In genomic region chr1:39204441-39205081, GRCh38 we compare ENCODE assay signal across 8 cellular contexts. TPM values are rescaled to one million over a fixed set of nuclear protein-coding genes. Genes with fewer than 3 reads are reported as not detected.
DNase-seq lines count a peak whose midpoint lies in the region; ATAC-seq and TF ChIP-seq lines count a peak whose summit lies in the region.

MACF1 (plus strand) TSS chr1:39204695; CDS start chr1:39205023, 328 bp downstream.

- H3K9ac ChIP-seq in muscle layer of colon (ENCODE audit: low read length): peak within 1 kb of the TSS; percentile 85

- TF ChIP-seq CTCF in GM06990 (IDR thresholded peaks at IDR 0.05; ENCODE audit: insufficient read depth, low read length, poor library complexity, severe bottlenecking) (no peak), esophagus squamous epithelium (IDR thresholded peaks at IDR 0.05) (peak in 4 of 6 experiments; percentile 37 to 48 (median 42)), transverse colon (IDR thresholded peaks at IDR 0.05) (peak; percentile 31 to 61 (median 41))

- H3K36me3 ChIP-seq in GM06990 (ENCODE audit: control insufficient read depth, insufficient read depth, low read length) (no peaks in the 10 kb centered on the region), esophagus squamous epithelium (no peaks in the 10 kb centered on the region), muscle layer of colon (ENCODE audit: insufficient read depth, low read length) (no peaks in the 10 kb centered on the region), transverse colon (no peaks in the 10 kb centered on the region)

- WGBS in esophagus squamous epithelium, 2 donors: 26 to 34% methylated on average over 8 of the region's 9 CpGs
- 40 to 43% methylated on average over 7 to 9 of the region's 9 CpGs for WGBS in transverse colon (ENCODE audit: low coverage in 1 of 2), 2 donors

- H3K27me3 ChIP-seq in GM06990 (replicated peaks; ENCODE audit: control insufficient read depth, insufficient read depth, low read length): no peaks in the 10 kb centered on the region
- H3K27me3 ChIP-seq in esophagus squamous epithelium: no peaks in the 10 kb centered on the region
- H3K27me3 ChIP-seq in muscle layer of colon (ENCODE audit: control insufficient read depth in 1 of 2, insufficient read depth in 2 of 2, low read length in 2 of 2): no peaks in the 10 kb centered on the region
- H3K27me3 ChIP-seq in transverse colon: no peaks in the 10 kb centered on the region

- TF ChIP-seq EP300 in transverse colon (IDR thresholded peaks at IDR 0.05; ENCODE audit: low read depth): no peak

- H3K9me3 ChIP-seq in esophagus squamous epithelium (no peaks in the 10 kb centered on the region), muscle layer of colon (ENCODE audit: low read length) (no peaks in the 10 kb centered on the region), transverse colon (no peaks in the 10 kb centered on the region)

- TF ChIP-seq POLR2A in esophagus squamous epithelium (IDR thresholded peaks at IDR 0.05) (peak in 1 of 4 donors; percentile 14), transverse colon (IDR thresholded peaks at IDR 0.05) (peak; percentile 35)

- in situ Hi-C loops in transverse colon (cut with MboI; ENCODE audit: low pct_ligation_motif_present in 1 of 4, low pct_unique_long_range_greater_than_20kb in 1 of 4, low sequenced_read_pairs in 3 of 4): no loop called here

- H3K4me3 ChIP-seq in GM06990 (replicated peaks; ENCODE audit: low read depth, low read length) (peak within 1 kb of the TSS; percentile 43), esophagus squamous epithelium (peak within 1 kb of the TSS; percentile 10 to 59 (median 32)), muscle layer of colon (ENCODE audit: low read depth in 1 of 2, low read length in 2 of 2) (peak within 1 kb of the TSS; percentile 43 to 67), transverse colon (peak within 1 kb of the TSS; percentile 13 to 41 (median 24))

- H3K27ac ChIP-seq in esophagus squamous epithelium (peak within 1 kb of the TSS; percentile 79 to 92 (median 88)), muscle layer of colon (ENCODE audit: low read depth, low read length) (peak within 1 kb of the TSS; percentile 92), transverse colon (peak within 1 kb of the TSS; percentile 87 to 94 (median 89))

- ATAC-seq in GM21528 (IDR thresholded peaks at IDR 0.05; ENCODE audit: low FRiP score, unreplicated experiment): no peak

- no peak for DNase-seq in GM06990 (ENCODE audit: extremely low read depth, insufficient read length)
- peak; percentile 73 for DNase-seq in MV-4-11 (lab: John Stamatoyannopoulos, UW)
- peak; percentile 22 for DNase-seq in activated T-cell treated with anti-CD3 and anti-CD28 coated beads for 24 hours (ENCODE audit: low read depth)
- no peak for DNase-seq in esophagus squamous epithelium (lab: John Stamatoyannopoulos, UW)
- peak; percentile 55 for DNase-seq in transverse colon
- DNase-seq in NCI-H69 (lab: John Stamatoyannopoulos, UW): no peak

- intact Hi-C loops in esophagus squamous epithelium (cut with DNase I) (no loop called here), transverse colon (cut with DNase I; ENCODE audit: low total_unique reads) (no loop called here)

- peaks cover 0 to 36% (median 8%) of the 10 kb centered on the region in 3 donors for H3K4me1 ChIP-seq in esophagus squamous epithelium
- H3K4me1 ChIP-seq in muscle layer of colon (ENCODE audit: insufficient read depth, low read length): peaks cover 30% of the 10 kb centered on the region
- peaks cover 4 to 42% (median 11%) of the 10 kb centered on the region in 4 donors for H3K4me1 ChIP-seq in transverse colon

RNA-seq across cellular contexts. Expression of gene MACF1, which starts in this region (rescaled TPM):
- total RNA-seq in esophagus squamous epithelium: 100 to 1,000 TPM in 2 of 4 donors, 10 to 100 TPM in 2; 82.1 to 247 (median 154) TPM
- total RNA-seq in transverse colon: 100 to 1,000 TPM; 190 to 300 (median 254) TPM

Comparison
In these comparisons a context has a peak if more than half of its experiments do, and no peak if none do; other contexts are left out.
1. DNase-seq: peak in MV-4-11 (single experiment), activated T-cell treated with anti-CD3 and anti-CD28 coated beads for 24 hours (single experiment) and transverse colon (single experiment); none in GM06990 (single experiment), esophagus squamous epithelium (single experiment) and NCI-H69 (single experiment).
2. Peak in every context shown above with its lines, with median percentiles within 50 percentile points of each other: H3K4me3 ChIP-seq and H3K27ac ChIP-seq.